17 cellular contexts compared by ENCODE assay signal in genomic region chr4:55177461-55177860, GRCh38. TPM values are rescaled to one million over a fixed set of nuclear protein-coding genes. Genes with fewer than 3 reads are reported as not detected.
DNase-seq lines count a peak whose midpoint lies in the region; ATAC-seq and TF ChIP-seq lines count a peak whose summit lies in the region.
"Had no signal": no experiment of that assay in that cellular context is flagged by ENCODE, and none has a peak within 500 bp of the region (broad histone marks: within the 10 kb centered on the region; RNA-seq: fewer than 3 reads in every experiment).

No MANE protein-coding gene starts in this region.

- no peak overlapping the region for H3K4me3 Mint-ChIP-seq in H9
- H3K4me3 Mint-ChIP-seq: CD4-positive, CD25-positive, alpha-beta regulatory T cell had no signal

- H2BK120ac ChIP-seq in H9 (ENCODE audit: low read depth, low read length, poor library complexity, severe bottlenecking) = no peak overlapping the region
- no peak overlapping the region for H2BK120ac ChIP-seq in trophoblast cell (ENCODE audit: insufficient read depth, low read length, poor library complexity)

- WGBS in H9 (ENCODE audit: extremely low coverage, insufficient read length, low lambda C conversion rate) = no CpG with 5 or more reads among the region's 4 CpGs
- WGBS in trophoblast cell (ENCODE audit: extremely low coverage, insufficient coverage, insufficient read length) = no CpG with 5 or more reads among the region's 4 CpGs

- H2AFZ ChIP-seq in H9 (ENCODE audit: low read length) = no peak overlapping the region
- no peak overlapping the region for H2AFZ ChIP-seq in trophoblast cell (ENCODE audit: insufficient read depth, low read length, poor library complexity)

- no peak overlapping the region for H3K14ac ChIP-seq in H9 (ENCODE audit: insufficient read depth, low read length)
- H3K14ac ChIP-seq in trophoblast cell (ENCODE audit: low read length) = no peak overlapping the region

- no peak overlapping the region for H4K91ac ChIP-seq in H9 (ENCODE audit: insufficient read length, low read depth, low read length)
- H4K91ac ChIP-seq in trophoblast cell (ENCODE audit: low read depth, low read length) = no peak overlapping the region

- H4K8ac ChIP-seq in H9 (replicated peaks; ENCODE audit: insufficient read length, low read depth, low read length) (no peak overlapping the region), trophoblast cell (ENCODE audit: low read depth, low read length) (no peak overlapping the region)

- H2BK15ac ChIP-seq in H9 (ENCODE audit: low read depth, low read length) = no peak overlapping the region

- no peaks in the 10 kb centered on the region for H3K27me3 ChIP-seq in H9 (ENCODE audit: insufficient read depth, low read length)
- no peaks in the 10 kb centered on the region for H3K27me3 ChIP-seq in brain microvascular endothelial cell (replicated peaks)
- H3K27me3 ChIP-seq in lower lobe of right lung (ENCODE audit: low read depth) = no peaks in the 10 kb centered on the region
- H3K27me3 ChIP-seq in trophoblast cell (ENCODE audit: insufficient read depth, low read length) = no peaks in the 10 kb centered on the region
- no peaks in the 10 kb centered on the region for H3K27me3 ChIP-seq in uterus

- H3K79me2 ChIP-seq in H9 (ENCODE audit: insufficient read depth, low read length) (no peaks in the 10 kb centered on the region), trophoblast cell (ENCODE audit: control insufficient read depth, insufficient read depth, low read length, poor library complexity) (no peaks in the 10 kb centered on the region)

- no peak overlapping the region for H3K27ac ChIP-seq in H9 (ENCODE audit: insufficient read length, low read depth, low read length)
- peak overlapping the region; percentile 37 for H3K27ac ChIP-seq in brain microvascular endothelial cell
- peak overlapping the region; percentile 49 for H3K27ac ChIP-seq in lower lobe of right lung
- no peak overlapping the region for H3K27ac ChIP-seq in trophoblast cell (ENCODE audit: low read depth, low read length)
- H3K27ac ChIP-seq in uterus = no peak overlapping the region
- H3K27ac ChIP-seq: HL-60 had no signal

- H4K20me1 ChIP-seq in H9 (ENCODE audit: control insufficient read depth, insufficient read depth, insufficient read length) = no peaks in the 10 kb centered on the region

- peaks cover 38 to 46% of the 10 kb centered on the region in 2 experiments for H3K4me1 Mint-ChIP-seq in H9

- no peaks in the 10 kb centered on the region for H3K27me3 Mint-ChIP-seq in H9 (ENCODE audit: low read depth)

- H3K4me3 ChIP-seq in brain microvascular endothelial cell (ENCODE audit: low read depth, low read length) (no peak overlapping the region), lower lobe of right lung (no peak overlapping the region), trophoblast cell (ENCODE audit: low read depth, low read length) (no peak overlapping the region), uterus (no peak overlapping the region)
- H3K4me3 ChIP-seq: HAP-1 had no signal

- H3K9me3 ChIP-seq in H9 (ENCODE audit: control insufficient read depth, low read depth, low read length) (no peaks in the 10 kb centered on the region), lower lobe of right lung (no peaks in the 10 kb centered on the region), trophoblast cell (ENCODE audit: insufficient read depth, low read depth, low read length) (no peaks in the 10 kb centered on the region), uterus (no peaks in the 10 kb centered on the region)
- H3K9me3 ChIP-seq: Caco-2, HAP-1 had no signal

- no peak for TF ChIP-seq CTCF in H9 (conservative IDR thresholded peaks at IDR 0.05)
- TF ChIP-seq CTCF in brain microvascular endothelial cell (IDR thresholded peaks at IDR 0.05; ENCODE audit: low read depth, low read length, missing control alignments) = no peak
- TF ChIP-seq CTCF in lower lobe of right lung (IDR thresholded peaks at IDR 0.05) = no peak
- no peak for TF ChIP-seq CTCF in uterus (IDR thresholded peaks at IDR 0.05)

- DNase-seq in H9 = no peak
- DNase-seq in brain microvascular endothelial cell = no peak
- DNase-seq in lower lobe of right lung = no peak
- DNase-seq in trophoblast cell = no peak
- no peak for DNase-seq in uterus
- no peak for DNase-seq in stimulated activated CD4-positive, alpha-beta T cell treated with anti-CD3 and anti-CD28 coated beads, Interleukin-4, amount 100 ng/mL, for 1 hour
- DNase-seq in iPS-NIHi11 (ENCODE audit: low spot score) = no peak
- DNase-seq in kidney tubule cell (ENCODE audit: low spot score) = no peak
- DNase-seq: ACHN; AML-193; Caco-2; CD4-positive, CD25-positive, alpha-beta regulatory T cell; NCI-H187 treated with DMSO at 0.1 percent for 48 hours; NCI-H526 treated with DMSO at 0.1 percent for 48 hours; SHP77 treated with DMSO at 0.1 percent for 48 hours had no signal

- no peak overlapping the region for H3K4me2 ChIP-seq in H9 (ENCODE audit: insufficient read depth, insufficient read length, low read length)
- H3K4me2 ChIP-seq in trophoblast cell (ENCODE audit: low read length) = no peak overlapping the region

- H4K12ac ChIP-seq in trophoblast cell (ENCODE audit: low read depth, low read length) = no peak overlapping the region

- in situ Hi-C loops in brain microvascular endothelial cell (cut with HindIII; ENCODE audit: low pct_ligation_motif_present, low sequenced_read_pairs) = no loop called here

- H2AK5ac ChIP-seq in H9 (ENCODE audit: insufficient read length, low read length) (no peak overlapping the region), trophoblast cell (ENCODE audit: low read length) (no peak overlapping the region)

- TF ChIP-seq POLR2A in uterus (IDR thresholded peaks at IDR 0.05) = no peak

- ATAC-seq in lower lobe of right lung = no peak

- H3K79me1 ChIP-seq in H9 (ENCODE audit: insufficient read depth, low read depth, low read length, poor library complexity, severe bottlenecking) = no peaks in the 10 kb centered on the region
- H3K79me1 ChIP-seq in trophoblast cell (ENCODE audit: low read length) = peaks cover 8% of the 10 kb centered on the region

- H2BK5ac ChIP-seq in H9 (ENCODE audit: insufficient read length, low read length) (no peak overlapping the region), trophoblast cell (ENCODE audit: low read depth, low read length, poor library complexity) (no peak overlapping the region)

- no peak overlapping the region for H3K27ac Mint-ChIP-seq in H9
- H3K27ac Mint-ChIP-seq: CD4-positive, CD25-positive, alpha-beta regulatory T cell had no signal

- no peak overlapping the region for H3K9ac ChIP-seq in H9 (ENCODE audit: extremely low read depth, insufficient read length, low read length)
- H3K9ac ChIP-seq in trophoblast cell (ENCODE audit: low read length) = no peak overlapping the region

- H3K18ac ChIP-seq in H9 (ENCODE audit: insufficient read length, low read depth, low read length) = no peak overlapping the region
- no peak overlapping the region for H3K18ac ChIP-seq in trophoblast cell (ENCODE audit: low read length)

- intact Hi-C loops in lower lobe of right lung (cut with DNase I) = no loop called here
- intact Hi-C loops in uterus (cut with DNase I; ENCODE audit: low total_unique reads) = no loop called here

- peaks cover 0 to 9% (median 7%) of the 10 kb centered on the region in 3 experiments; a peak in 4 of 7 replicates for H3K36me3 Mint-ChIP-seq in H9 (ENCODE audit: insufficient read depth in 1 of 3, low read depth in 3 of 3)
- H3K36me3 Mint-ChIP-seq: CD4-positive, CD25-positive, alpha-beta regulatory T cell had no signal

- H3K23ac ChIP-seq in H9 (ENCODE audit: insufficient read length, low read depth, low read length) (no peak overlapping the region), trophoblast cell (ENCODE audit: low read length) (no peak overlapping the region)

- H3K4me1 ChIP-seq in H9 (ENCODE audit: insufficient read depth, low read length) (peaks cover 15% of the 10 kb centered on the region; the same call in 1 of the 2 replicates), lower lobe of right lung (no peaks in the 10 kb centered on the region), trophoblast cell (ENCODE audit: control insufficient read depth in 1 of 2, insufficient read depth in 2 of 2, low read length in 2 of 2) (peaks cover 2 to 12% of the 10 kb centered on the region in 2 experiments), uterus (no peaks in the 10 kb centered on the region)

- peak overlapping the region; percentile 57 for H2BK12ac ChIP-seq in H9 (ENCODE audit: insufficient read length, low read depth, low read length)
- peak overlapping the region; percentile 15 for H2BK12ac ChIP-seq in trophoblast cell (ENCODE audit: low read length)

- H3K4ac ChIP-seq in H9 (ENCODE audit: low read depth, low read length) = no peak overlapping the region
- no peak overlapping the region for H3K4ac ChIP-seq in trophoblast cell (ENCODE audit: low read depth, low read length)

- H3K56ac ChIP-seq in H9 (ENCODE audit: insufficient read length, low read depth, low read length) = no peak overlapping the region

- no peak overlapping the region for H2BK20ac ChIP-seq in H9 (ENCODE audit: low read depth, low read length, poor library complexity, severe bottlenecking)

- no peak overlapping the region for H3T11ph ChIP-seq in H9 (ENCODE audit: low read length)

- H3K36me3 ChIP-seq in brain microvascular endothelial cell (replicated peaks) (no peaks in the 10 kb centered on the region), lower lobe of right lung (no peaks in the 10 kb centered on the region), trophoblast cell (ENCODE audit: control insufficient read depth in 1 of 2, insufficient read depth in 2 of 2, low read length in 2 of 2) (no peaks in the 10 kb centered on the region), uterus (no peaks in the 10 kb centered on the region)
- H3K36me3 ChIP-seq: HAP-1 had no signal

- no peaks in the 10 kb centered on the region for H3K23me2 ChIP-seq in H9 (ENCODE audit: insufficient read length, low read depth, low read length, poor library complexity, severe bottlenecking)

- H3K9me3 Mint-ChIP-seq in H9 = peaks cover 0 to 3% of the 10 kb centered on the region in 2 experiments; a peak in 3 of 5 replicates

- no peak overlapping the region for H4K5ac ChIP-seq in H9 (ENCODE audit: insufficient read length, low read depth, low read length)

RNA-seq across cellular contexts. Expression of gene KDR, which starts 52.1 kb away (rescaled TPM):
- total RNA-seq in H9 (2021) (48.2 and 51.4 TPM in 2 replicates), lower lobe of right lung (55.8 TPM), uterus (100 to 1,000 TPM; 101 to 218 (median 117) TPM)
- polyA plus RNA-seq in trophoblast cell (2013) = 0.87 and 0.92 TPM in 2 replicates
- total RNA-seq: Caco-2; CD4-positive, CD25-positive, alpha-beta regulatory T cell had no signal
- polyA plus RNA-seq: CD4-positive, CD25-positive, alpha-beta regulatory T cell had no signal

Comparison
In these comparisons a context has a peak if more than half of its experiments do, and no peak if none do; other contexts are left out.
1. H3K27ac ChIP-seq: peak in brain microvascular endothelial cell (single experiment) and lower lobe of right lung (single experiment); none in H9 (single experiment), trophoblast cell (single experiment) and uterus (0 of 2).